ENCODE assay signal across 7 cellular contexts in the genomic region with DNA sequence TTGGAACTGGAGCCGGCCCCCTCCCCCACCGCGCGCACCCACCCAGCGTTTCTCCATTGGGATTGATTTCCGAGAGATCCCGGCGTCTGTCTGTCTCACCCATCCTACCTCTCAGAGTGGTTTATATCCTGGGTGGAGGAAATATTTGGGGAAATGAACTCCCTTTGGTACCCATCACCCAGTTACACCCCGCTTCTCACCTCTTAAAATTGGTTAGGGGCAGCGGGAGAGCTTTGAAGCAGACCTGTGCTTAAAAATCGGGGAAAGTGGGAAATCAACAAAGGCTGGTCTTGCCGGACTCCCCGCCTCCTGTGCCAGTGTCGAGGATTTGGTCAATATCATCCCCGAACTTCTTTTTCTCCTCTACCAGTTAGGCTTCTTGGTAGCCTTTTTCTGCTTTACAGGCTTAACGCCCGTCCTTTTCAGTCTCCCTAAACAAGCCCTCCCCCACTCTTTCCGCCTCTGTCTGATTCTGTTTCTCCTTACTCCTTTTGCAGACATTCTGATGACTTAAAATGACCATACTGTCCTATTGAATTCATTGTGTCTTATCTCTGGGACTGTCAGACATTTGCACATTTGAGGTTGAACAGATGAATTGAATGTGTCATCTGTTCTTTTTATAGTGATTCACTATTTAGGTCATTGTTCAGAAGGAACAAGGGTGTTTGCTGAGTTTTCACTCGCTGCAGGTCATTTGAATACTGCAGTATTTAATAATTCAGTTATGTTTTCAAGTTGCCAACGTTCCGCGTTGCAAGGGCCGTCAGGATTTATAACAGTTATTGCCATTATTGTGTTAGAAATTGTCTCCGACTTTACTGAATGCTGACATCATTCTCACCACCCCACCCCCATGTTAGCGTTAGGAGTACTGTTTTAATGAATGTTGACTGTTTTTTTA.
DNase-seq lines count a peak whose midpoint lies in the region; ATAC-seq and TF ChIP-seq lines count a peak whose summit lies in the region.

No MANE protein-coding gene starts in this region.

- H3K36me3 Mint-ChIP-seq in nephron progenitor cell (ENCODE audit: low read depth): no peaks in the 10 kb centered on the region

- peaks cover 49% of the 10 kb centered on the region for H3K4me1 Mint-ChIP-seq in nephron progenitor cell

- H3K27me3 Mint-ChIP-seq in nephron progenitor cell (ENCODE audit: low read depth, poor library complexity): no peaks in the 10 kb centered on the region

- no peaks in the 10 kb centered on the region for H3K9me3 Mint-ChIP-seq in nephron progenitor cell

- peak overlapping the region; percentile 91 for H3K4me3 Mint-ChIP-seq in nephron progenitor cell

- TF ChIP-seq CTCF in foreskin fibroblast (IDR thresholded peaks at IDR 0.05; ENCODE audit: low read depth, low read length) (no peak), nephron progenitor cell (IDR thresholded peaks at IDR 0.05) (no peak)

- DNase-seq in ELR (ENCODE audit: low read depth): peak; percentile 68
- peak; percentile 77 for DNase-seq in NCI-H2227 treated with DMSO at 0.1 percent for 48 hours (lab: John Stamatoyannopoulos, UW)
- DNase-seq in activated CD8-positive, alpha-beta memory T cell treated with anti-CD3 and anti-CD28 coated beads, Interleukin-2, amount 50 U/mL, for 4 hours: peak; percentile 32
- DNase-seq in foreskin fibroblast: peak; percentile 23 to 61
- DNase-seq in nephron progenitor cell: peak; percentile 64

- peak overlapping the region; percentile 62 for H3K27ac Mint-ChIP-seq in nephron progenitor cell

- ATAC-seq in GM21717 (IDR thresholded peaks at IDR 0.05; ENCODE audit: unreplicated experiment) (peak; percentile 15), HG03457 (IDR thresholded peaks at IDR 0.05; ENCODE audit: unreplicated experiment) (no peak)

- H3K4me3 ChIP-seq in foreskin fibroblast (ENCODE audit: low read depth in 1 of 2, low read length in 2 of 2): peak overlapping the region; percentile 74 to 91
